ENCODE assay signal across 1 cellular context in genomic region chr1:156401681-156402081, GRCh38.
TF ChIP-seq lines count a peak whose summit lies in the region.

No MANE protein-coding gene starts in this region.

TF ChIP-seq in K562, 482 proteins besides CTCF, POLR2A, EP300 and RAD21 (continued from another document):
- no peak for TF ChIP-seq ZBTB40 (IDR thresholded peaks at IDR 0.05)
- no peak for TF ChIP-seq ZBTB40 (CRISPR knock-in tag; IDR thresholded peaks at IDR 0.05)
- TF ChIP-seq CHD2 (IDR thresholded peaks at IDR 0.05; ENCODE audit: low read depth, low read length) = no peak
- TF ChIP-seq HCFC1 (IDR thresholded peaks at IDR 0.05; ENCODE audit: low read depth, low read length) = no peak
- peak; percentile 94 for TF ChIP-seq BCOR (IDR thresholded peaks at IDR 0.05)
